ENCODE assay signal across 2 cellular contexts in genomic region chr4:7971159-7971631, GRCh38.
TF ChIP-seq lines count a peak whose summit lies in the region.

No MANE protein-coding gene starts in this region.

TF ChIP-seq in SK-N-SH, 30 proteins besides CTCF, POLR2A, EP300 and RAD21:
- TF ChIP-seq REST (IDR thresholded peaks at IDR 0.05; ENCODE audit: low read depth, low read length) (no peak), GABPA (IDR thresholded peaks at IDR 0.05; ENCODE audit: low read depth) (no peak), RCOR1 (IDR thresholded peaks at IDR 0.05; ENCODE audit: low read length) (no peak), ZBTB33 (IDR thresholded peaks at IDR 0.05; ENCODE audit: borderline replicate concordance, low read depth) (no peak), USF2 (IDR thresholded peaks at IDR 0.05; ENCODE audit: borderline replicate concordance, low read depth, low read length) (no peak), YY1 (IDR thresholded peaks at IDR 0.05; ENCODE audit: low read depth) (no peak), RFX5 (IDR thresholded peaks at IDR 0.05; ENCODE audit: low read length) (no peak), MXI1 (IDR thresholded peaks at IDR 0.05; ENCODE audit: low read depth, low read length) (no peak), POLR2AphosphoS5 (IDR thresholded peaks at IDR 0.05; ENCODE audit: low read depth, low read length) (no peak), NRF1 (IDR thresholded peaks at IDR 0.05; ENCODE audit: low read depth, low read length) (no peak), JUND (IDR thresholded peaks at IDR 0.05) (no peak), MEF2A (IDR thresholded peaks at IDR 0.05; ENCODE audit: borderline replicate concordance, low read depth) (no peak), USF1 (IDR thresholded peaks at IDR 0.05; ENCODE audit: borderline replicate concordance, low read depth) (no peak), SIN3A (IDR thresholded peaks at IDR 0.05; ENCODE audit: borderline replicate concordance, low read depth, low read length) (no peak), TCF12 (IDR thresholded peaks at IDR 0.05) (no peak)
TF ChIP-seq in SK-N-SH: peak in this region for 0.

TF ChIP-seq in SK-N-SH treated with all-trans-retinoic acid at 6 μM for 48 hours, 23 proteins besides CTCF, POLR2A, EP300 and RAD21 (continued from another document):
- TF ChIP-seq ISL1 (CRISPR knock-in tag; IDR thresholded peaks at IDR 0.05) = no peak
- no peak for TF ChIP-seq ESRRG (CRISPR knock-in tag; IDR thresholded peaks at IDR 0.05)
- no peak for TF ChIP-seq TSHZ2 (CRISPR knock-in tag; IDR thresholded peaks at IDR 0.05)
- no peak for TF ChIP-seq ZNF565 (CRISPR knock-in tag; conservative IDR thresholded peaks at IDR 0.05; ENCODE audit: low read depth)
